Comparison of ENCODE assay signal across 9 cellular contexts in the genomic region with DNA sequence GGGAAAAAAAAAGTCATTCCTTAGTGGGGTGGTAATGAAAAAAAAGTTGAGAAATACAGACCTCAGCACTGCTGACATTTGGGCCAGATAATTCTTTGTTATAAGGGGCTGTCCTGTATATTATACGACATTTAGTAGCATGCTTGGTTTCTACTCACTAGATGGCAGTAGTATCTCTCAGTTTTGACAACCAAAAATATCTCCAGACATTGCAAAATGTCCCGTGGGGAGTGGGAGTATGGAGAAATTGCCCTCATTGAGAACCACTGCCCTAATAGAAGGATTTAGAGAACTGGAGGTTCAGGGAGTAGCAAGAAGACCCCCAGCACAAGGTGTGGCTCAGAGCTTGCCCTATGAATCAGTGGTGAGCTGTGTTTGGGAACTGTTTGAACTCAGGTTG.
DNase-seq lines count a peak whose midpoint lies in the region; ATAC-seq, FAIRE-seq and TF ChIP-seq lines count a peak whose summit lies in the region.
"Had no signal": no experiment of that assay in that cellular context is flagged by ENCODE, and none has a peak within 500 bp of the region (broad histone marks: within the 10 kb centered on the region; RNA-seq: fewer than 3 reads in every experiment).

No MANE protein-coding gene starts in this region.

- TF ChIP-seq CTCF in fibroblast of mammary gland (conservative IDR thresholded peaks at IDR 0.05; ENCODE audit: control insufficient read depth, insufficient read depth, low read depth, low read length): peak; percentile 36

- ATAC-seq in GM21825 (IDR thresholded peaks at IDR 0.05; ENCODE audit: unreplicated experiment): no peak

- no peak overlapping the region for H3K4me3 ChIP-seq in fibroblast of mammary gland (ENCODE audit: control insufficient read depth, low read depth, low read length)

- DNase-seq in ELR (ENCODE audit: low read depth) (peak; percentile 26), OCI-M1 (lab: John Stamatoyannopoulos, UW) (peak; percentile 12), fibroblast of mammary gland (ENCODE audit: low read depth) (peak; percentile 16), midbrain (lab: John Stamatoyannopoulos, UW) (no peak), NCI-H446 (lab: John Stamatoyannopoulos, UW) (no peak), AG08396 (ENCODE audit: low spot score) (no peak)

- peak; percentile 14 for FAIRE-seq in A204.1 (lab: Jason Lieb, UNC)
- FAIRE-seq: RCC 7860 had no signal

Comparison
In these comparisons a context has a peak if more than half of its experiments do, and no peak if none do; other contexts are left out.
1. DNase-seq: peak in ELR (single experiment), OCI-M1 (single experiment) and fibroblast of mammary gland (single experiment); none in midbrain (single experiment), NCI-H446 (0 of 2) and AG08396 (single experiment).